8 cellular contexts compared by ENCODE assay signal in the genomic region with DNA sequence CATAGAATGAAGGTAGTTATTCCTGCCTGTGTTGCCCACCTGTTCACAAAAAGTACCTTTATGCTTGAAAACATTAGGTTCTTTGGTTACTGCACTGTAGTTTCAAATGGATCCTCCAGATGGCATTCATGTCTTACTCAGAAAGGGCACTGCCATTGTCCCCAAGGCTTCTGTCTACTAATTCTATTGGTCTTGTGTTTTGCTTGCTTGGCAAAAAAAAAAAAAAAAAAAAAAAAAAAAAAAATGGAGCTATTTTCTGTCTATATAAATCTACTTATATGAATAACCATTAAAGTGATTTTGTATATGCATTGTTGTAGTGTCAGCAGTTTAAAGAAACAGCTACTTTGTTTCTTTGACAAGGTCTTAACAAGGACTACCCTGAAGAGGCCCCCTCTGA. TPM values are rescaled to one million over a fixed set of nuclear protein-coding genes. Genes with fewer than 3 reads are reported as not detected.
DNase-seq lines count a peak whose midpoint lies in the region; ATAC-seq and TF ChIP-seq lines count a peak whose summit lies in the region.

No MANE protein-coding gene starts in this region.

- H3K9ac ChIP-seq in PC-3 (ENCODE audit: low read length): no peak overlapping the region

- H3K36me3 Mint-ChIP-seq in CD4-positive, CD25-positive, alpha-beta regulatory T cell: peaks cover 28% of the 10 kb centered on the region
- H3K36me3 Mint-ChIP-seq in endothelial cell (ENCODE audit: low read depth, unreplicated experiment) (peaks cover 6% of the 10 kb centered on the region), osteocyte (ENCODE audit: unreplicated experiment) (peaks cover 14% of the 10 kb centered on the region)

- in situ Hi-C loops in KBM-7 (cut with MboI; ENCODE audit: low pct_unique_long_range_greater_than_20kb, low sequenced_read_pairs): no loop called here

- no peaks in the 10 kb centered on the region for H3K4me1 ChIP-seq in CD4-positive, CD25-positive, alpha-beta regulatory T cell (ENCODE audit: control insufficient read depth, insufficient read depth, low read length, poor library complexity, severe bottlenecking)
- H3K4me1 ChIP-seq in PC-3 (ENCODE audit: insufficient read depth, low read length): no peaks in the 10 kb centered on the region

- peak overlapping the region in 1 of 3 donors; percentile 13 for H3K27ac Mint-ChIP-seq in CD4-positive, CD25-positive, alpha-beta regulatory T cell
- H3K27ac Mint-ChIP-seq in endothelial cell (ENCODE audit: unreplicated experiment) (no peak overlapping the region), osteocyte (ENCODE audit: unreplicated experiment) (no peak overlapping the region)

- peak in 2 of 3 donors; percentile 47 to 60 for DNase-seq in CD4-positive, CD25-positive, alpha-beta regulatory T cell
- DNase-seq in KBM-7 (peak; percentile 54), PC-3 (peak; percentile 79), endothelial cell (ENCODE audit: low spot score) (peak; percentile 22), osteocyte (ENCODE audit: extremely low spot score, unreplicated experiment) (no peak)

- no peaks in the 10 kb centered on the region for H3K79me2 ChIP-seq in PC-3 (ENCODE audit: low read length)

- no peaks in the 10 kb centered on the region for H3K27me3 ChIP-seq in CD4-positive, CD25-positive, alpha-beta regulatory T cell (ENCODE audit: control insufficient read depth, insufficient read depth, low read length)
- H3K27me3 ChIP-seq in PC-3 (ENCODE audit: low read length): no peaks in the 10 kb centered on the region

- no peak overlapping the region for H3K4me3 Mint-ChIP-seq in CD4-positive, CD25-positive, alpha-beta regulatory T cell
- H3K4me3 Mint-ChIP-seq in endothelial cell (ENCODE audit: unreplicated experiment) (no peak overlapping the region), osteocyte (ENCODE audit: unreplicated experiment) (no peak overlapping the region)

- no peaks in the 10 kb centered on the region for H3K9me2 ChIP-seq in PC-3 (replicated peaks; ENCODE audit: low read length)

- POLR2A ChIA-PET in PC-3 (lab: Charles Lee; ENCODE audit: unreplicated experiment): interaction anchor here (0.5 to 0.6 kb wide), 2 partner anchors 123 to 584 kb away, joined by 4 to 8 read pairs; no protein-coding TSS in a partner anchor

- peaks cover 0 to 2% (median 0%) of the 10 kb centered on the region in 7 donors for H3K9me3 Mint-ChIP-seq in CD4-positive, CD25-positive, alpha-beta regulatory T cell
- no peaks in the 10 kb centered on the region for H3K9me3 Mint-ChIP-seq in endothelial cell (ENCODE audit: unreplicated experiment)
- H3K9me3 Mint-ChIP-seq in osteocyte (ENCODE audit: unreplicated experiment): no peaks in the 10 kb centered on the region

- H3K27ac ChIP-seq in CD4-positive, CD25-positive, alpha-beta regulatory T cell (ENCODE audit: insufficient read depth, low read length, poor library complexity, severe bottlenecking): no peak overlapping the region
- no peak overlapping the region for H3K27ac ChIP-seq in PC-3 (ENCODE audit: low read length)

- no peak overlapping the region for H3K4me2 ChIP-seq in PC-3 (ENCODE audit: low read length)

- H2AFZ ChIP-seq in PC-3 (ENCODE audit: low read length): no peak overlapping the region

- H3K4me1 Mint-ChIP-seq in CD4-positive, CD25-positive, alpha-beta regulatory T cell: peaks cover 3 to 10% (median 8%) of the 10 kb centered on the region in 4 donors
- H3K4me1 Mint-ChIP-seq in endothelial cell (ENCODE audit: unreplicated experiment) (no peaks in the 10 kb centered on the region), osteocyte (ENCODE audit: unreplicated experiment) (peaks cover 24% of the 10 kb centered on the region)

- H3K36me3 ChIP-seq in CD4-positive, CD25-positive, alpha-beta regulatory T cell (ENCODE audit: control insufficient read depth, insufficient read depth, low read length): peaks cover 20% of the 10 kb centered on the region
- no peaks in the 10 kb centered on the region for H3K36me3 ChIP-seq in PC-3 (ENCODE audit: low read depth, low read length)

- no peaks in the 10 kb centered on the region for H3K9me3 ChIP-seq in CD4-positive, CD25-positive, alpha-beta regulatory T cell (ENCODE audit: control insufficient read depth in 2 of 2, low read length in 2 of 2)
- H3K9me3 ChIP-seq in PC-3 (ENCODE audit: low read length): no peaks in the 10 kb centered on the region

- no TSS peak for BruUV-seq in PC-3 (replicated peaks; lab: Mats Ljungman, UMichigan)

- peak; percentile 78 for TF ChIP-seq CTCF in PC-3 (conservative IDR thresholded peaks at IDR 0.05; ENCODE audit: low read depth, low read length)
- TF ChIP-seq CTCF in endothelial cell (IDR thresholded peaks at IDR 0.05; ENCODE audit: unreplicated experiment): peak; percentile 27
- TF ChIP-seq CTCF in osteocyte (IDR thresholded peaks at IDR 0.05): peak; percentile 70

- intact Hi-C loops in PC-3 (cut with micrococcal nuclease): loop anchor here (1.0 kb wide), 2 partner anchors 256 to 583 kb away; no protein-coding TSS in a partner anchor

- no peaks in the 10 kb centered on the region for H4K20me1 ChIP-seq in PC-3 (ENCODE audit: low read length)

- no peaks in the 10 kb centered on the region for H3F3A ChIP-seq in PC-3 (ENCODE audit: low read length, unreplicated experiment)

- H3K4me3 ChIP-seq in CD4-positive, CD25-positive, alpha-beta regulatory T cell (ENCODE audit: low read depth, low read length): no peak overlapping the region
- no peak overlapping the region for H3K4me3 ChIP-seq in PC-3 (ENCODE audit: low read length)

- CTCF ChIA-PET in PC-3 (lab: Charles Lee): interaction anchor here (0.5 to 0.9 kb wide), 40 partner anchors 8 to 1817 kb away, joined by 3 to 37 read pairs (median 8); no protein-coding TSS in a partner anchor

- no peaks in the 10 kb centered on the region for H3K27me3 Mint-ChIP-seq in CD4-positive, CD25-positive, alpha-beta regulatory T cell
- H3K27me3 Mint-ChIP-seq in endothelial cell (ENCODE audit: unreplicated experiment) (peaks cover 4% of the 10 kb centered on the region), osteocyte (ENCODE audit: unreplicated experiment) (no peaks in the 10 kb centered on the region)

- ATAC-seq in CD4-positive, CD25-positive, alpha-beta regulatory T cell (ENCODE audit: low read depth in 2 of 2): peak; percentile 45 to 56
- ATAC-seq in GM18870 (IDR thresholded peaks at IDR 0.05; ENCODE audit: unreplicated experiment) (peak; percentile 74), PC-3 (peak; percentile 64), GM19397 (IDR thresholded peaks at IDR 0.05; ENCODE audit: unreplicated experiment) (no peak), GM19324 (IDR thresholded peaks at IDR 0.05; ENCODE audit: low FRiP score, unreplicated experiment) (no peak)

RNA-seq across cellular contexts. Expression of a gene that starts 12.7 kb away (rescaled TPM):
- total RNA-seq in CD4-positive, CD25-positive, alpha-beta regulatory T cell: 4.4 TPM
- 1 to 10 TPM in 2 of 4 donors, under 1 TPM in 1, not detected in 1; 0.32 to 2.1 (median 2.1) TPM for polyA plus RNA-seq in CD4-positive, CD25-positive, alpha-beta regulatory T cell
- 14.5 and 22.4 TPM in 2 replicates for total RNA-seq in PC-3 (2014; rRNA removed)
- total RNA-seq in endothelial cell (ENCODE audit: unreplicated experiment): 29.0 TPM
- total RNA-seq in osteocyte: 28.9 and 33.8 TPM in 2 replicates

RNA-seq across cellular contexts. Expression of a gene that starts 45.5 kb away (rescaled TPM):
- total RNA-seq in CD4-positive, CD25-positive, alpha-beta regulatory T cell: 5.4 TPM
- 10 to 100 TPM in 3 of 4 donors, 1 to 10 TPM in 1; 8.6 to 18.5 (median 15.5) TPM for polyA plus RNA-seq in CD4-positive, CD25-positive, alpha-beta regulatory T cell
- total RNA-seq in PC-3 (2014; rRNA removed) (0.44 and 0.46 TPM in 2 replicates), endothelial cell (ENCODE audit: unreplicated experiment) (7.5 TPM), osteocyte (13.1 and 13.4 TPM in 2 replicates)

Comparison
In these comparisons a context has a peak if more than half of its experiments do, and no peak if none do; other contexts are left out.
1. ATAC-seq: peak in CD4-positive, CD25-positive, alpha-beta regulatory T cell (2 of 2), GM18870 (single experiment) and PC-3 (single experiment); none in GM19397 (single experiment) and GM19324 (single experiment).
2. CTCF ChIP-seq: peak in every context shown above with its lines; median percentile 78 in PC-3; 70 in osteocyte; 27 in endothelial cell.